ENCODE assay signal across 9 cellular contexts in genomic region chr6:30396833-30397479, GRCh38. TPM values are rescaled to one million over a fixed set of nuclear protein-coding genes. Genes with fewer than 3 reads are reported as not detected.
DNase-seq lines count a peak whose midpoint lies in the region; ATAC-seq and TF ChIP-seq lines count a peak whose summit lies in the region.
"Had no signal": no experiment of that assay in that cellular context is flagged by ENCODE, and none has a peak within 500 bp of the region (broad histone marks: within the 10 kb centered on the region; RNA-seq: fewer than 3 reads in every experiment).

No MANE protein-coding gene starts in this region.

- H3K9me3 ChIP-seq in left lung, result no peaks in the 10 kb centered on the region

- peaks cover 15 to 57% of the 10 kb centered on the region in 2 donors for H3K27me3 ChIP-seq in left lung

- peaks cover 0 to 5% of the 10 kb centered on the region in 2 donors for H3K4me1 ChIP-seq in left lung

- no peak overlapping the region for H3K27ac Mint-ChIP-seq in activated CD4-positive, alpha-beta T cell treated with anti-CD3 and anti-CD28 coated beads, Interleukin-2, amount 10 ng/mL, durations not matched to agents 24 days and 14 days
- H3K27ac Mint-ChIP-seq: dendritic cell treated with granulocyte-macrophage colony-stimulating factor and Interleukin-4, amounts not matched to agents 40 ng/mL and 50 ng/mL, for 4 days had no signal

- no peak overlapping the region for H3K27ac ChIP-seq in left lung

- DNase-seq in DMS153 treated with DMSO at 0.1 percent for 48 hours (lab: John Stamatoyannopoulos, UW; ENCODE audit: unreplicated experiment) (peak; percentile 65), NCI-H446 treated with DMSO at 0.1 percent for 48 hours (lab: John Stamatoyannopoulos, UW) (peak; percentile 21), choroid plexus epithelial cell (ENCODE audit: low read depth) (peak; percentile 71), left lung (peak; percentile 83 to 97), cortex of kidney (lab: John Stamatoyannopoulos, UW) (no peak)
- peak; percentile 96 for DNase-seq in activated CD4-positive, alpha-beta T cell treated with anti-CD3 and anti-CD28 coated beads, Interleukin-2, amount 10 ng/mL, durations not matched to agents 24 days and 14 days
- DNase-seq in stimulated activated CD4-positive, alpha-beta T cell treated with anti-CD3 and anti-CD28 coated beads, Interleukin-4, amount 100 ng/mL, for 48 hours (ENCODE audit: low read depth in 2 of 2), result peak; percentile 85 to 92

- ATAC-seq in HG02623 (IDR thresholded peaks at IDR 0.05; ENCODE audit: unreplicated experiment) (peak; percentile 68), left lung (peak; percentile 100)

- intact Hi-C loops in activated CD4-positive, alpha-beta T cell treated with anti-CD3 and anti-CD28 coated beads, Interleukin-2, amount 10 ng/mL, durations not matched to agents 24 days and 14 days (cut with micrococcal nuclease), result loop anchor here (1.0 to 5.0 kb wide), 4 partner anchors 40 to 295 kb away; no protein-coding TSS in a partner anchor
- intact Hi-C loops in left lung (cut with DNase I), result loop anchor here in 1 of 2 donors (5.0 to 10.0 kb wide), 2 partner anchors 155 to 172 kb away; no protein-coding TSS in a partner anchor

- H3K36me3 Mint-ChIP-seq in activated CD4-positive, alpha-beta T cell treated with anti-CD3 and anti-CD28 coated beads, Interleukin-2, amount 10 ng/mL, durations not matched to agents 24 days and 14 days (ENCODE audit: low read depth), result no peaks in the 10 kb centered on the region

- TF ChIP-seq CTCF in choroid plexus epithelial cell (conservative IDR thresholded peaks at IDR 0.05; ENCODE audit: low read depth, low read length) (peak; percentile 91), left lung (IDR thresholded peaks at IDR 0.05) (peak; percentile 69 to 87)

- no peak overlapping the region for H3K4me3 Mint-ChIP-seq in activated CD4-positive, alpha-beta T cell treated with anti-CD3 and anti-CD28 coated beads, Interleukin-2, amount 10 ng/mL, durations not matched to agents 24 days and 14 days
- H3K4me3 Mint-ChIP-seq: dendritic cell treated with granulocyte-macrophage colony-stimulating factor and Interleukin-4, amounts not matched to agents 40 ng/mL and 50 ng/mL, for 4 days had no signal

- H3K4me3 ChIP-seq in choroid plexus epithelial cell (ENCODE audit: low read depth, low read length) (no peak overlapping the region), left lung (no peak overlapping the region)

- H3K9me3 Mint-ChIP-seq in activated CD4-positive, alpha-beta T cell treated with anti-CD3 and anti-CD28 coated beads, Interleukin-2, amount 10 ng/mL, durations not matched to agents 24 days and 14 days, result no peaks in the 10 kb centered on the region
- H3K9me3 Mint-ChIP-seq: dendritic cell treated with granulocyte-macrophage colony-stimulating factor and Interleukin-4, amounts not matched to agents 40 ng/mL and 50 ng/mL, for 4 days had no signal

- peaks cover 42% of the 10 kb centered on the region for H3K27me3 Mint-ChIP-seq in activated CD4-positive, alpha-beta T cell treated with anti-CD3 and anti-CD28 coated beads, Interleukin-2, amount 10 ng/mL, durations not matched to agents 24 days and 14 days

- H3K36me3 ChIP-seq in left lung, result no peaks in the 10 kb centered on the region

- peaks cover 2% of the 10 kb centered on the region for H3K4me1 Mint-ChIP-seq in activated CD4-positive, alpha-beta T cell treated with anti-CD3 and anti-CD28 coated beads, Interleukin-2, amount 10 ng/mL, durations not matched to agents 24 days and 14 days

RNA-seq across cellular contexts. Expression of gene RPP21, which starts 52.0 kb away (rescaled TPM):
- total RNA-seq in activated CD4-positive, alpha-beta T cell treated with anti-CD3 and anti-CD28 coated beads, Interleukin-2, amount 10 ng/mL, durations not matched to agents 24 days and 14 days, result 45.0 and 48.0 TPM in 2 replicates
- total RNA-seq in left lung, result 10 to 100 TPM; 29.7 to 37.0 TPM
